In the genomic region with DNA sequence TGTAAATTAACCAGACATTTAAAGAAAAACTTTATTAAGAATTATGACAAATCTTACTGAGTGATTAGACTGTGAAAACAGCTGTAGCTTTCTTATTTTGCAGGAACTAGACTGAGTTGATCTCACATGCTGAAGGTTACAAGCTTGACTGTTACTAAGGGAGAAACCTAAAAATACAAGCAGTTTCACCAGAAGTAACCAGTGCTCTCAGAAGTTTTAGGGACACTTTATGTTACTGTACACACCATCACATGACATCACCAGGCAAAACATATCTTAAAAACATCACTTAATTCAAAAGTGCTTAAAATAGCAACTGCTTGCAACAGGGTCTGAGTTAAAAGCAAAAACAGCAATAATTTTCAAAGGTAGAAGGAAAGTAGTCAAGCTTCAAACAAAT, we compare ENCODE assay signal across 14 cellular contexts.
DNase-seq lines count a peak whose midpoint lies in the region; ATAC-seq and TF ChIP-seq lines count a peak whose summit lies in the region.
"Had no signal": no experiment of that assay in that cellular context is flagged by ENCODE, and none has a peak within 500 bp of the region (broad histone marks: within the 10 kb centered on the region; RNA-seq: fewer than 3 reads in every experiment).

No MANE protein-coding gene starts in this region.

- H3K36me3 Mint-ChIP-seq in T-helper 2 cell treated with Interferon-gamma antibody and Interleukin-4, amounts not matched to agents 5 μg/mL and 100 μg/mL, for 36 hours (ENCODE audit: low read depth), result peaks cover 16% of the 10 kb centered on the region

- H3K27ac Mint-ChIP-seq in T-helper 2 cell treated with Interferon-gamma antibody and Interleukin-4, amounts not matched to agents 5 μg/mL and 100 μg/mL, for 36 hours, result no peak overlapping the region
- H3K27ac Mint-ChIP-seq: activated naive CD4-positive, alpha-beta T cell treated with anti-CD3 and anti-CD28 coated beads, Interleukin-2, amount 10 ng/mL, durations not matched to agents 7 days and 5 days had no signal

- no peaks in the 10 kb centered on the region for H3K27me3 Mint-ChIP-seq in T-helper 2 cell treated with Interferon-gamma antibody and Interleukin-4, amounts not matched to agents 5 μg/mL and 100 μg/mL, for 36 hours (ENCODE audit: low read depth)
- H3K27me3 Mint-ChIP-seq: activated naive CD4-positive, alpha-beta T cell treated with anti-CD3 and anti-CD28 coated beads, Interleukin-2, amount 10 ng/mL, durations not matched to agents 7 days and 5 days had no signal

- no peak overlapping the region for H3K4me3 Mint-ChIP-seq in T-helper 2 cell treated with Interferon-gamma antibody and Interleukin-4, amounts not matched to agents 5 μg/mL and 100 μg/mL, for 36 hours
- H3K4me3 Mint-ChIP-seq: activated naive CD4-positive, alpha-beta T cell treated with anti-CD3 and anti-CD28 coated beads, Interleukin-2, amount 10 ng/mL, durations not matched to agents 7 days and 5 days had no signal

- peaks cover 2% of the 10 kb centered on the region for H3K9me3 Mint-ChIP-seq in T-helper 2 cell treated with Interferon-gamma antibody and Interleukin-4, amounts not matched to agents 5 μg/mL and 100 μg/mL, for 36 hours
- H3K9me3 Mint-ChIP-seq: activated naive CD4-positive, alpha-beta T cell treated with anti-CD3 and anti-CD28 coated beads, Interleukin-2, amount 10 ng/mL, durations not matched to agents 7 days and 5 days had no signal

- TF ChIP-seq CTCF in GM12865 (IDR thresholded peaks at IDR 0.05; ENCODE audit: insufficient read depth, low read depth, low read length, missing control alignments) (no peak), GM20000 (IDR thresholded peaks at IDR 0.05; ENCODE audit: extremely low read depth, missing control alignments) (no peak), choroid plexus epithelial cell (conservative IDR thresholded peaks at IDR 0.05; ENCODE audit: low read depth, low read length) (no peak)

- H3K4me3 ChIP-seq in GM12865 (ENCODE audit: low read depth, low read length) (no peak overlapping the region; the same call in 1 of the 2 replicates), choroid plexus epithelial cell (ENCODE audit: low read depth, low read length) (no peak overlapping the region)

- peak; percentile 75 for ATAC-seq in HG03066 (IDR thresholded peaks at IDR 0.05; ENCODE audit: low read depth, unreplicated experiment)

- H3K4me1 Mint-ChIP-seq in T-helper 2 cell treated with Interferon-gamma antibody and Interleukin-4, amounts not matched to agents 5 μg/mL and 100 μg/mL, for 36 hours (ENCODE audit: low read depth), result peaks cover 20% of the 10 kb centered on the region

- DNase-seq in GM12865 (ENCODE audit: low read depth) (peak; percentile 73), GM20000 (ENCODE audit: low spot score) (peak; percentile 42), choroid plexus epithelial cell (ENCODE audit: low read depth) (peak; percentile 39), GDM1 (lab: John Stamatoyannopoulos, UW) (no peak)
- DNase-seq in effector CD8-positive, alpha-beta T cell (lab: John Stamatoyannopoulos, UW), result no peak
- no peak for DNase-seq in T-helper 2 cell treated with Interferon-gamma antibody and Interleukin-4, amounts not matched to agents 5 μg/mL and 100 μg/mL, for 36 hours (ENCODE audit: low spot score)
- no peak for DNase-seq in stimulated activated CD4-positive, alpha-beta T cell treated with anti-CD3 and anti-CD28 coated beads, Interleukin-4, amount 100 ng/mL, for 24 hours
- DNase-seq: activated naive CD4-positive, alpha-beta T cell treated with anti-CD3 and anti-CD28 coated beads, Interleukin-2, amount 10 ng/mL, durations not matched to agents 7 days and 5 days; C1 segment of cervical spinal cord; mesendoderm; NCI-H2171; stimulated activated CD4-positive, alpha-beta T cell treated with anti-CD3 and anti-CD28 coated beads, Interleukin-2, amount 100 ng/mL, for 48 hours; T-helper 9 cell had no signal

Comparison
In these comparisons a context has a peak if more than half of its experiments do, and no peak if none do; other contexts are left out.
1. DNase-seq: peak in GM12865 (single experiment), GM20000 (single experiment) and choroid plexus epithelial cell (single experiment); none in effector CD8-positive, alpha-beta T cell (single experiment), GDM1 (single experiment), T-helper 2 cell treated with Interferon-gamma antibody and Interleukin-4, amounts not matched to agents 5 μg/mL and 100 μg/mL, for 36 hours (single experiment) and stimulated activated CD4-positive, alpha-beta T cell treated with anti-CD3 and anti-CD28 coated beads, Interleukin-4, amount 100 ng/mL, for 24 hours (single experiment).